8 cellular contexts compared by ENCODE assay signal in the genomic region with DNA sequence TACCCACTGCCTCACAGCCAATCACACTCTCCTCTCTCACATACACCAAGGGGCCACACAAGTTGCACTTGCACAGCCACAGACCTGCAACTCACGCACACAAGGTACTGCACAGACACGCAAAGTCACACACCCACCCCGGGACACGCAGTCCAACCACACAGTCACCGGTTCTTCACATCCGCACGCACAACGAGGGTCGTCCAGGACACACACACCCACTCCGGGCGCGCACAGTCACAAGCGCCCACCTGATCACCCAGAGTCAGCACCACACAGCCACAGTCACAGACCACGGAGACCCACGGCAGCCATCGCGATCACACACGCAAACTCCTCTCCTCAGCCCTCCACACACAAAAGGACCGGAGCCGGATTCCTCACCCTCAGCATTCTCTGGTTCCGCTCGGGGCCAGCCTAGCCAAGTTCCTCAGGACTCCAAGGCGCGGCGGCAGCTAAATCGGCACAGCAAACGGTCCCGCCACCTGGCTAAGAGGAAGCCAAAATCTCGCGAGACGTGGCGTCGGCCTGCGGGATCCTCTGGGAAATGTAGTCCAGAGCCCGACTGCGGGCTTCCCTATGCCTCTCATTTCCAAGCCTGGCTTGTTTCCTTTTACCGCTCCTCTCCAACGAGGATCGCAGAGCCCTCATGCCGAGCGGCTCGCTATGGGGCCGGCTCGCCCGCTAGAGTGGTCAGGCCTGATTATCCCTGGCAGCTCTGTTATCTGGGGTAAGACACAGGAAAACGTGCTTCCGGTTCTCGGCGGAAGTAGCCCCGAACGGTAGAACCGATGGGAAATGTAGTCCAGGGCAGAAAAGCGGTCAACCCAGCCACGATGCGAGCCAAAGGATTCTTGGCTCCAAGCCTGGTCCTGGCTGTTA. TPM values are rescaled to one million over a fixed set of nuclear protein-coding genes. Genes with fewer than 3 reads are reported as not detected.
A peak's percentile ranks its signal among the peaks of the same experiment; 100 is the strongest.
DNase-seq lines count a peak whose midpoint lies in the region; ATAC-seq and TF ChIP-seq lines count a peak whose summit lies in the region.

Gene ZNF850, minus strand, starts transcription at position 467 of the 882 bp plus-strand sequence. CDS start 10,201 bp downstream, outside the sequence.

- peak; percentile 93 to 97 (median 94) for DNase-seq in CD8-positive, alpha-beta memory T cell
- peak; percentile 81 for DNase-seq in HPDE6-E6E7 (ENCODE audit: extremely low spot score)
- DNase-seq in NOMO-1 (lab: John Stamatoyannopoulos, UW; ENCODE audit: unreplicated experiment in 2 of 2) = peak; percentile 89
- peak; percentile 89 for DNase-seq in activated CD8-positive, alpha-beta memory T cell treated with anti-CD3 and anti-CD28 coated beads, Interleukin-2, amount 50 U/mL, for 24 hours (ENCODE audit: extremely low read depth)
- peak; percentile 94 for DNase-seq in endothelial cell (ENCODE audit: low spot score)
- DNase-seq in mesothelial cell of epicardium (ENCODE audit: low spot score in 2 of 2, unreplicated experiment in 2 of 2) = peak; percentile 86 to 94
- DNase-seq in stimulated activated CD8-positive, alpha-beta memory T cell treated with anti-CD3 and anti-CD28 coated beads, Interleukin-15, amount 100 ng/mL, for 4 hours (ENCODE audit: low read depth in 2 of 2) = peak; percentile 80 to 90

- peaks cover 6 to 26% (median 19%) of the 10 kb centered on the region in 3 donors for H3K36me3 Mint-ChIP-seq in CD8-positive, alpha-beta memory T cell
- peaks cover 45% of the 10 kb centered on the region for H3K36me3 Mint-ChIP-seq in endothelial cell (ENCODE audit: low read depth, unreplicated experiment)
- H3K36me3 Mint-ChIP-seq in mesothelial cell of epicardium = peaks cover 27% of the 10 kb centered on the region

- CTCF ChIA-PET in CD8-positive, alpha-beta memory T cell (lab: Charles Lee) = no interaction called here

- POLR2A ChIA-PET in CD8-positive, alpha-beta memory T cell (lab: Charles Lee) = interaction anchor here (1.0 to 1.8 kb wide), 4 partner anchors 24 to 734 kb away, joined by 3 to 6 read pairs (median 4); partner anchors contain the start of genes ZNF345, ZNF382 and ZNF793

- peak; percentile 75 for ATAC-seq in GM19467 (IDR thresholded peaks at IDR 0.05; ENCODE audit: unreplicated experiment)

- no peaks in the 10 kb centered on the region for H3K27me3 ChIP-seq in CD8-positive, alpha-beta memory T cell (ENCODE audit: insufficient read depth, low read length, poor library complexity, severe bottlenecking)

- peaks cover 19% of the 10 kb centered on the region for H3K4me1 ChIP-seq in CD8-positive, alpha-beta memory T cell (ENCODE audit: insufficient read depth, low read length)

- peaks cover 0 to 2% of the 10 kb centered on the region in 2 donors for H3K27me3 Mint-ChIP-seq in CD8-positive, alpha-beta memory T cell
- H3K27me3 Mint-ChIP-seq in endothelial cell (ENCODE audit: unreplicated experiment) (peaks cover 15% of the 10 kb centered on the region), mesothelial cell of epicardium (ENCODE audit: low read depth) (no peaks in the 10 kb centered on the region)

- H3K27ac ChIP-seq in CD8-positive, alpha-beta memory T cell (ENCODE audit: low read depth, low read length) = peak within 1 kb of the TSS; percentile 85

- peak within 1 kb of the TSS; percentile 86 for H3K4me3 ChIP-seq in CD8-positive, alpha-beta memory T cell (ENCODE audit: low read length)

- peak within 1 kb of the TSS; percentile 91 to 99 (median 95) for H3K4me3 Mint-ChIP-seq in CD8-positive, alpha-beta memory T cell
- H3K4me3 Mint-ChIP-seq in endothelial cell (ENCODE audit: unreplicated experiment) (peak within 1 kb of the TSS; percentile 100), mesothelial cell of epicardium (peak within 1 kb of the TSS; percentile 91)

- peaks cover 23 to 28% (median 25%) of the 10 kb centered on the region in 3 donors for H3K4me1 Mint-ChIP-seq in CD8-positive, alpha-beta memory T cell
- H3K4me1 Mint-ChIP-seq in endothelial cell (ENCODE audit: unreplicated experiment) (peaks cover 17% of the 10 kb centered on the region), mesothelial cell of epicardium (peaks cover 18% of the 10 kb centered on the region)

- no peaks in the 10 kb centered on the region for H3K9me3 ChIP-seq in CD8-positive, alpha-beta memory T cell (ENCODE audit: low read length)

- peak within 1 kb of the TSS; percentile 64 to 97 (median 93) for H3K27ac Mint-ChIP-seq in CD8-positive, alpha-beta memory T cell
- H3K27ac Mint-ChIP-seq in endothelial cell (ENCODE audit: unreplicated experiment) (peak within 1 kb of the TSS; percentile 98), mesothelial cell of epicardium (peak within 1 kb of the TSS; percentile 96)

- H3K36me3 ChIP-seq in CD8-positive, alpha-beta memory T cell (ENCODE audit: insufficient read depth, low read length) = no peaks in the 10 kb centered on the region

- TF ChIP-seq CTCF in endothelial cell (IDR thresholded peaks at IDR 0.05; ENCODE audit: unreplicated experiment) (no peak), mesothelial cell of epicardium (IDR thresholded peaks at IDR 0.05; ENCODE audit: unreplicated experiment) (no peak)

- H3K9me3 Mint-ChIP-seq in CD8-positive, alpha-beta memory T cell = peaks cover 0 to 36% (median 12%) of the 10 kb centered on the region in 5 donors
- peaks cover 31% of the 10 kb centered on the region for H3K9me3 Mint-ChIP-seq in endothelial cell (ENCODE audit: unreplicated experiment)
- peaks cover 24% of the 10 kb centered on the region for H3K9me3 Mint-ChIP-seq in mesothelial cell of epicardium

RNA-seq across cellular contexts. Expression of gene ZNF850, which starts in this region (rescaled TPM):
- 1 to 10 TPM; 6.1 to 6.9 TPM for total RNA-seq in CD8-positive, alpha-beta memory T cell
- 0.76 TPM for polyA plus RNA-seq in CD8-positive, alpha-beta memory T cell
- 7.0 TPM for total RNA-seq in endothelial cell (ENCODE audit: unreplicated experiment)
- total RNA-seq in mesothelial cell of epicardium = 11.1 to 14.5 TPM (median 12.6 TPM) in 3 replicates

Comparison
In these comparisons a context has a peak if more than half of its experiments do, and no peak if none do; other contexts are left out.
1. Peak in every context shown above with its lines: DNase-seq, ATAC-seq, H3K4me3 ChIP-seq and H3K27ac ChIP-seq.